In the genomic region with DNA sequence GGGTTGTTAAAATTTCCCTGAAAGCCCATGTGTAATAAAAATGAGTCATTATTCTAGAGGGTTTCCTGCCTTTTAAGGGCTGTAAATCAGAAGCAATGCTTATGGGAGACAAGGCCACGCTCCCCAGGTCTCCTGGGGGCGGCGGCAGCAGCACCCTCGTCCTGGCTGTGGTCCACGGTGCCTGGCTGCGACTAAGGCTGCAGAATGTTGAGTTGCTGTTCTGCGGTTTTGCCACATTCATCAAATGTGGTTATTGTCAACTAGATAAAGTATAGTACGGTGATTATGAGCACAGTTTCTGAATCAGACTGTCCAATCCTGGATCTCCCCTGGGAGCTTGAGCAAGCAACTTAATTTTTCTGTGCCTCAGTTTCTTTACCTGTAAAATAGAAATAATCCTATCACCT, we compare ENCODE assay signal across 9 cellular contexts. TPM values are rescaled to one million over a fixed set of nuclear protein-coding genes. Genes with fewer than 3 reads are reported as not detected.
DNase-seq lines count a peak whose midpoint lies in the region; ATAC-seq and TF ChIP-seq lines count a peak whose summit lies in the region.
"Had no signal": no experiment of that assay in that cellular context is flagged by ENCODE, and none has a peak within 500 bp of the region (broad histone marks: within the 10 kb centered on the region; RNA-seq: fewer than 3 reads in every experiment).

No MANE protein-coding gene starts in this region.

- TF ChIP-seq POLR2A in NB4 (IDR thresholded peaks at IDR 0.05; ENCODE audit: extremely low read depth, insufficient read length) (no peak), sigmoid colon (IDR thresholded peaks at IDR 0.05) (no peak)

- no peaks in the 10 kb centered on the region for H3K9me3 ChIP-seq in sigmoid colon

- H3K27me3 ChIP-seq in sigmoid colon: no peaks in the 10 kb centered on the region
- no peaks in the 10 kb centered on the region for H3K27me3 ChIP-seq in dorsolateral prefrontal cortex

- 40 to 75% methylated on average over 8 of the region's 8 CpGs for WGBS in sigmoid colon, 2 donors

- TF ChIP-seq EP300 in sigmoid colon (IDR thresholded peaks at IDR 0.05): no peak

- no peaks in the 10 kb centered on the region for H3K36me3 Mint-ChIP-seq in activated T-cell treated with anti-CD3 and anti-CD28 coated beads, Interleukin-2, amount 50 U/mL, for 4 hours (ENCODE audit: insufficient read depth)

- ATAC-seq in GM19467 (IDR thresholded peaks at IDR 0.05; ENCODE audit: unreplicated experiment): peak; percentile 35
- peak; percentile 57 to 61 for ATAC-seq in activated T-cell treated with anti-CD3 and anti-CD28 coated beads, Interleukin-2, amount 50 U/mL, for 4 hours

- H3K36me3 ChIP-seq in sigmoid colon: no peaks in the 10 kb centered on the region

- H3K27ac ChIP-seq in sigmoid colon: no peak overlapping the region
- H3K27ac ChIP-seq in dorsolateral prefrontal cortex: no peak overlapping the region

- TF ChIP-seq CTCF in NB4 (IDR thresholded peaks at IDR 0.05; ENCODE audit: low read depth, low read length) (no peak), sigmoid colon (IDR thresholded peaks at IDR 0.05) (no peak), dorsolateral prefrontal cortex (IDR thresholded peaks at IDR 0.05 in 54 of 56, conservative IDR thresholded peaks at IDR 0.05 in 2 of 56; ENCODE audit: low read depth in 1 of 56, partially characterized antibody in 56 of 56) (no peak)

- H3K4me3 Mint-ChIP-seq in activated T-cell treated with anti-CD3 and anti-CD28 coated beads, Interleukin-2, amount 50 U/mL, for 4 hours: peak overlapping the region; percentile 59

- no peaks in the 10 kb centered on the region for H3K4me1 ChIP-seq in sigmoid colon

- peak; percentile 93 for DNase-seq in NB4 (ENCODE audit: low read depth)
- peak; percentile 71 for DNase-seq in activated T-cell treated with anti-CD3 and anti-CD28 coated beads, Interleukin-2, amount 50 U/mL, for 4 hours
- peak; percentile 31 for DNase-seq in renal cortical epithelial cell (ENCODE audit: low read depth)
- DNase-seq in sigmoid colon: no peak
- no peak for DNase-seq in NCI-H2171 treated with DMSO at 0.1 percent for 48 hours (lab: John Stamatoyannopoulos, UW)
- no peak for DNase-seq in GM19238 (ENCODE audit: insufficient read length, low spot score)
- no peak for DNase-seq in dorsolateral prefrontal cortex

- intact Hi-C loops in sigmoid colon (cut with DNase I): no loop called here
- intact Hi-C loops in dorsolateral prefrontal cortex (cut with DNase I): no loop called here

- H3K4me3 ChIP-seq in NB4 (ENCODE audit: low read depth, low read length): no peak overlapping the region
- H3K4me3 ChIP-seq in sigmoid colon: no peak overlapping the region
- no peak overlapping the region for H3K4me3 ChIP-seq in dorsolateral prefrontal cortex
- H3K4me3 ChIP-seq: lung had no signal

- no peaks in the 10 kb centered on the region for H3K27me3 Mint-ChIP-seq in activated T-cell treated with anti-CD3 and anti-CD28 coated beads, Interleukin-2, amount 50 U/mL, for 4 hours (ENCODE audit: low read depth)

- peaks cover 71% of the 10 kb centered on the region for H3K4me1 Mint-ChIP-seq in activated T-cell treated with anti-CD3 and anti-CD28 coated beads, Interleukin-2, amount 50 U/mL, for 4 hours (ENCODE audit: low read depth)

- no peaks in the 10 kb centered on the region for H3K9me3 Mint-ChIP-seq in activated T-cell treated with anti-CD3 and anti-CD28 coated beads, Interleukin-2, amount 50 U/mL, for 4 hours

RNA-seq across cellular contexts. Expression of a gene that starts 11.9 kb away (rescaled TPM):
- 100 to 1,000 TPM; 200 to 228 (median 213) TPM for total RNA-seq in activated T-cell treated with anti-CD3 and anti-CD28 coated beads, Interleukin-2, amount 50 U/mL, for 4 hours
- 81.1 and 126 TPM in 2 replicates for total RNA-seq in renal cortical epithelial cell
- total RNA-seq in sigmoid colon: 10 to 100 TPM; 41.8 to 53.9 (median 44.1) TPM
- 10 to 100 TPM; 36.0 to 49.5 (median 43.6) TPM for polyA plus RNA-seq in sigmoid colon
- 100 to 1,000 TPM in 83 of 120 experiments, 10 to 100 TPM in 37; 79.9 to 144 (median 106) TPM for total RNA-seq in dorsolateral prefrontal cortex

Comparison
In these comparisons a context has a peak if more than half of its experiments do, and no peak if none do; other contexts are left out.
1. DNase-seq: peak in NB4 (single experiment), activated T-cell treated with anti-CD3 and anti-CD28 coated beads, Interleukin-2, amount 50 U/mL, for 4 hours (single experiment) and renal cortical epithelial cell (single experiment); none in sigmoid colon (single experiment), NCI-H2171 treated with DMSO at 0.1 percent for 48 hours (single experiment), GM19238 (single experiment) and dorsolateral prefrontal cortex (0 of 10).